In the genomic region with DNA sequence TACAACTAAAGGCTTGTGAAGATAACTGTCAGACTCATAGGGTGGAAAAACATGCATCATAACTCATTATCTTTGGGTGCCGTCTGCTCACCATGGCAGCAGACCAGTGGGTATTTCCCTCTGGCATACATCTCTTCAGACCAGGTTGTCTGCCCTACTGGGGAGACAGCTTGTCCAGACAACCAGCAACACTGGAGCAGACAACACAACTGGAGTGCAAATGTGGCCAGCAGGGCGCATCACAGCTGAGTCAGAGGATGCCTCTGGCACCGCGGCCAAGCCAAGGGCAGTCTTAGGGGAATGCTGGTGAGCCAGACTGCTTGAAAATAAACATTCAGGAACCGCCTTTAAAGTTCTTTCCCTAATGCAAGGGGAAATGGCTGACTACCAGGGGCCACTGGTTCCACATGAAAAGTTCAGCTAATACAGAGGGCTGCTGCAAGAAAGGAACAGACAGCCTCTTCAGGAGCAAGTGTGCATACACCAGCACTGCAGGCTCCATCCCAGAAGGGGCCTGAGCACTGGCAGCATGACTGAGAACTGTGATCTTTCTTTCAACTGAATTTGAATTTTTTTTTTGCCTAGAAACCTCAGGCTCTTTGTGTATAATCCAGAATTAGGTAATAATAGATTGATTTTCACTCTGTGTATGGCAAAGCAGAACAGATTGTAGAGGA, we compare ENCODE assay signal across 9 cellular contexts.
DNase-seq lines count a peak whose midpoint lies in the region; ATAC-seq and TF ChIP-seq lines count a peak whose summit lies in the region.
"Had no signal": no experiment of that assay in that cellular context is flagged by ENCODE, and none has a peak within 500 bp of the region (broad histone marks: within the 10 kb centered on the region; RNA-seq: fewer than 3 reads in every experiment).

No MANE protein-coding gene starts in this region.

- no peaks in the 10 kb centered on the region for H3K36me3 Mint-ChIP-seq in stimulated activated memory B cell treated with anti-CD40 and anti-IgM and Interleukin-4, amounts not matched to agents 10 μg/mL and 1 μg/mL and 100 μg/mL, for 72 hours
- no peaks in the 10 kb centered on the region for H3K36me3 Mint-ChIP-seq in activated naive CD4-positive, alpha-beta T cell treated with anti-CD3 and anti-CD28 coated beads for 36 hours (ENCODE audit: low read depth)
- H3K36me3 Mint-ChIP-seq in activated CD8-positive, alpha-beta memory T cell treated with anti-CD3 and anti-CD28 coated beads, Interleukin-2, amount 10 ng/mL, durations not matched to agents 7 days and 5 days: no peaks in the 10 kb centered on the region

- H3K4me3 Mint-ChIP-seq in stimulated activated memory B cell treated with anti-CD40 and anti-IgM and Interleukin-4, amounts not matched to agents 10 μg/mL and 1 μg/mL and 100 μg/mL, for 72 hours: no peak overlapping the region
- no peak overlapping the region for H3K4me3 Mint-ChIP-seq in activated naive CD4-positive, alpha-beta T cell treated with anti-CD3 and anti-CD28 coated beads for 36 hours
- H3K4me3 Mint-ChIP-seq in activated CD8-positive, alpha-beta memory T cell treated with anti-CD3 and anti-CD28 coated beads, Interleukin-2, amount 10 ng/mL, durations not matched to agents 7 days and 5 days: no peak overlapping the region

- H3K27ac ChIP-seq in VCaP: no peak overlapping the region
- H3K27ac ChIP-seq: 22Rv1 had no signal

- TF ChIP-seq CTCF in VCaP (conservative IDR thresholded peaks at IDR 0.05): peak; percentile 54

- peaks cover 10% of the 10 kb centered on the region for H3K27me3 Mint-ChIP-seq in stimulated activated memory B cell treated with anti-CD40 and anti-IgM and Interleukin-4, amounts not matched to agents 10 μg/mL and 1 μg/mL and 100 μg/mL, for 72 hours
- H3K27me3 Mint-ChIP-seq in activated naive CD4-positive, alpha-beta T cell treated with anti-CD3 and anti-CD28 coated beads for 36 hours (ENCODE audit: low read depth): peaks cover 2% of the 10 kb centered on the region
- H3K27me3 Mint-ChIP-seq in activated CD8-positive, alpha-beta memory T cell treated with anti-CD3 and anti-CD28 coated beads, Interleukin-2, amount 10 ng/mL, durations not matched to agents 7 days and 5 days: peaks cover 20% of the 10 kb centered on the region

- H3K9me3 Mint-ChIP-seq in stimulated activated memory B cell treated with anti-CD40 and anti-IgM and Interleukin-4, amounts not matched to agents 10 μg/mL and 1 μg/mL and 100 μg/mL, for 72 hours: peaks cover 2% of the 10 kb centered on the region
- no peaks in the 10 kb centered on the region for H3K9me3 Mint-ChIP-seq in activated naive CD4-positive, alpha-beta T cell treated with anti-CD3 and anti-CD28 coated beads for 36 hours
- no peaks in the 10 kb centered on the region for H3K9me3 Mint-ChIP-seq in activated CD8-positive, alpha-beta memory T cell treated with anti-CD3 and anti-CD28 coated beads, Interleukin-2, amount 10 ng/mL, durations not matched to agents 7 days and 5 days (ENCODE audit: low read depth)

- peak; percentile 6 for DNase-seq in NCI-H1694 (lab: John Stamatoyannopoulos, UW)
- no peak for DNase-seq in NCI-H1694 treated with DMSO at 0.1 percent for 48 hours (lab: John Stamatoyannopoulos, UW)
- DNase-seq in left ventricle myocardium superior: peak; percentile 82
- no peak for DNase-seq in activated naive CD4-positive, alpha-beta T cell treated with anti-CD3 and anti-CD28 coated beads for 36 hours
- no peak for DNase-seq in activated CD8-positive, alpha-beta memory T cell treated with anti-CD3 and anti-CD28 coated beads, Interleukin-2, amount 10 ng/mL, durations not matched to agents 7 days and 5 days

- intact Hi-C loops in left ventricle myocardium superior (cut with micrococcal nuclease): no loop called here
- intact Hi-C loops in activated naive CD4-positive, alpha-beta T cell treated with anti-CD3 and anti-CD28 coated beads for 36 hours (cut with micrococcal nuclease): no loop called here

- CTCF ChIA-PET in activated naive CD4-positive, alpha-beta T cell treated with anti-CD3 and anti-CD28 coated beads for 36 hours (lab: Charles Lee): interaction anchor here (1.1 to 5.5 kb wide), 2 partner anchors 10 to 699 kb away, joined by 4 to 44 read pairs; no protein-coding TSS in a partner anchor
- CTCF ChIA-PET in activated CD8-positive, alpha-beta memory T cell treated with anti-CD3 and anti-CD28 coated beads, Interleukin-2, amount 10 ng/mL, durations not matched to agents 7 days and 5 days (lab: Charles Lee): interaction anchor here (0.9 kb wide), 1 partner anchor 10 kb away, joined by 4 read pairs; no protein-coding TSS in a partner anchor

- ATAC-seq in left ventricle myocardium superior (peak; percentile 92), HG03045 (IDR thresholded peaks at IDR 0.05; ENCODE audit: unreplicated experiment) (no peak)
- ATAC-seq in stimulated activated memory B cell treated with anti-CD40 and anti-IgM and Interleukin-4, amounts not matched to agents 10 μg/mL and 1 μg/mL and 100 μg/mL, for 72 hours: peak; percentile 21
- ATAC-seq in activated CD8-positive, alpha-beta memory T cell treated with anti-CD3 and anti-CD28 coated beads, Interleukin-2, amount 10 ng/mL, durations not matched to agents 7 days and 5 days: no peak

- H3K4me1 Mint-ChIP-seq in stimulated activated memory B cell treated with anti-CD40 and anti-IgM and Interleukin-4, amounts not matched to agents 10 μg/mL and 1 μg/mL and 100 μg/mL, for 72 hours: no peaks in the 10 kb centered on the region
- H3K4me1 Mint-ChIP-seq in activated naive CD4-positive, alpha-beta T cell treated with anti-CD3 and anti-CD28 coated beads for 36 hours (ENCODE audit: low read depth): no peaks in the 10 kb centered on the region
- H3K4me1 Mint-ChIP-seq in activated CD8-positive, alpha-beta memory T cell treated with anti-CD3 and anti-CD28 coated beads, Interleukin-2, amount 10 ng/mL, durations not matched to agents 7 days and 5 days: no peaks in the 10 kb centered on the region

- H3K27ac Mint-ChIP-seq in stimulated activated memory B cell treated with anti-CD40 and anti-IgM and Interleukin-4, amounts not matched to agents 10 μg/mL and 1 μg/mL and 100 μg/mL, for 72 hours: no peak overlapping the region
- H3K27ac Mint-ChIP-seq in activated naive CD4-positive, alpha-beta T cell treated with anti-CD3 and anti-CD28 coated beads for 36 hours: no peak overlapping the region
- no peak overlapping the region for H3K27ac Mint-ChIP-seq in activated CD8-positive, alpha-beta memory T cell treated with anti-CD3 and anti-CD28 coated beads, Interleukin-2, amount 10 ng/mL, durations not matched to agents 7 days and 5 days

Comparison
In these comparisons a context has a peak if more than half of its experiments do, and no peak if none do; other contexts are left out.
1. DNase-seq: peak in NCI-H1694 (single experiment) and left ventricle myocardium superior (single experiment); none in NCI-H1694 treated with DMSO at 0.1 percent for 48 hours (single experiment), activated naive CD4-positive, alpha-beta T cell treated with anti-CD3 and anti-CD28 coated beads for 36 hours (single experiment) and activated CD8-positive, alpha-beta memory T cell treated with anti-CD3 and anti-CD28 coated beads, Interleukin-2, amount 10 ng/mL, durations not matched to agents 7 days and 5 days (single experiment).
2. ATAC-seq: peak in left ventricle myocardium superior (single experiment) and stimulated activated memory B cell treated with anti-CD40 and anti-IgM and Interleukin-4, amounts not matched to agents 10 μg/mL and 1 μg/mL and 100 μg/mL, for 72 hours (single experiment); none in activated CD8-positive, alpha-beta memory T cell treated with anti-CD3 and anti-CD28 coated beads, Interleukin-2, amount 10 ng/mL, durations not matched to agents 7 days and 5 days (single experiment) and HG03045 (single experiment).